16 cellular contexts compared by ENCODE assay signal in the genomic region with DNA sequence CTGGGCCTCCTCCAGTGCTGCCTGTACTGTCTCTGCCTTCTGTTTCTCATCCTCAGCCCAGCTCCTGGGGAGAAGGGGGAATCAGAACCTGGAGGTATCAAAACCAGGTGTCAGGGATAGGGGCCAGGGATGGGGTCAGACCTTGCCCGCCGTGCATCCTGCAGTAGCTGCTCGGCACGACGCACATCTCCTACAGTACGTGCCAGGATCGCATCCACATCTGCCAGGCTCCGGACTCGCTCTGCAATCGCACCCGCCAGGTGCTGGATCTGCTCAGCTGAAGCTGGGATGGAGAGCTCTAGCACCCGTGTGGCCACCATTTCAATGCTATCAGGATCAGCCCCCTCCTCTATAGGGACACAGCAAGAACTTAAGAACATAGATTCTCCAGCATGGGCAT. TPM values are rescaled to one million over a fixed set of nuclear protein-coding genes. Genes with fewer than 3 reads are reported as not detected.
DNase-seq lines count a peak whose midpoint lies in the region; ATAC-seq and TF ChIP-seq lines count a peak whose summit lies in the region.
"Had no signal": no experiment of that assay in that cellular context is flagged by ENCODE, and none has a peak within 500 bp of the region (broad histone marks: within the 10 kb centered on the region; RNA-seq: fewer than 3 reads in every experiment).

No MANE protein-coding gene starts in this region.

- POLR2A ChIA-PET in WTC11 (lab: Charles Lee): no interaction called here

- no peak for DNase-seq in activated CD8-positive, alpha-beta memory T cell treated with anti-CD3 and anti-CD28 coated beads, Interleukin-2, amount 10 ng/mL, durations not matched to agents 7 days and 5 days
- no peak for DNase-seq in activated CD8-positive, alpha-beta memory T cell treated with anti-CD3 and anti-CD28 coated beads, Interleukin-2, amount 50 U/mL, for 48 hours
- DNase-seq in WTC11 (ENCODE audit: low spot score) (no peak), endothelial cell (ENCODE audit: low spot score) (no peak), NCI-H1092 (lab: John Stamatoyannopoulos, UW) (no peak), foreskin keratinocyte (no peak), RPMI8226 (no peak)
- DNase-seq: dermis blood vessel endothelial cell, NCI-H1436 treated with DMSO at 0.1 percent for 48 hours, NCI-H510A treated with DMSO at 0.1 percent for 48 hours had no signal

- no peaks in the 10 kb centered on the region for H3K9me3 Mint-ChIP-seq in activated CD8-positive, alpha-beta memory T cell treated with anti-CD3 and anti-CD28 coated beads, Interleukin-2, amount 10 ng/mL, durations not matched to agents 7 days and 5 days (ENCODE audit: low read depth)
- H3K9me3 Mint-ChIP-seq in WTC11 (no peaks in the 10 kb centered on the region), endothelial cell (ENCODE audit: unreplicated experiment) (no peaks in the 10 kb centered on the region)

- peak overlapping the region in 2 of 3 donors; percentile 7 to 100 for H3K9ac ChIP-seq in skeletal muscle tissue (ENCODE audit: low read depth in 1 of 3, low read length in 3 of 3)
- H3K9ac ChIP-seq: KMS-11 had no signal

- peaks cover 23 to 36% (median 24%) of the 10 kb centered on the region in 3 donors for H3K4me1 ChIP-seq in skeletal muscle tissue (ENCODE audit: control insufficient read depth in 3 of 3, insufficient read depth in 3 of 3, low read length in 3 of 3)
- no peaks in the 10 kb centered on the region for H3K4me1 ChIP-seq in foreskin keratinocyte

- ATAC-seq in activated CD8-positive, alpha-beta memory T cell treated with anti-CD3 and anti-CD28 coated beads, Interleukin-2, amount 10 ng/mL, durations not matched to agents 7 days and 5 days: no peak
- ATAC-seq in WTC11 (no peak), foreskin keratinocyte (no peak)
- ATAC-seq: left lung had no signal

- H3K27ac Mint-ChIP-seq in activated CD8-positive, alpha-beta memory T cell treated with anti-CD3 and anti-CD28 coated beads, Interleukin-2, amount 10 ng/mL, durations not matched to agents 7 days and 5 days: peak overlapping the region; percentile 89
- H3K27ac Mint-ChIP-seq in WTC11 (peak overlapping the region; percentile 87), endothelial cell (ENCODE audit: unreplicated experiment) (peak overlapping the region; percentile 75)

- TF ChIP-seq CTCF in WTC11 (IDR thresholded peaks at IDR 0.05): no peak
- no peak for TF ChIP-seq CTCF in endothelial cell (IDR thresholded peaks at IDR 0.05; ENCODE audit: unreplicated experiment)
- no peak for TF ChIP-seq CTCF in foreskin keratinocyte (conservative IDR thresholded peaks at IDR 0.05)

- CTCF ChIA-PET in activated CD8-positive, alpha-beta memory T cell treated with anti-CD3 and anti-CD28 coated beads, Interleukin-2, amount 10 ng/mL, durations not matched to agents 7 days and 5 days (lab: Charles Lee): interaction anchor here (1.1 to 1.7 kb wide), 2 partner anchors 31 to 36 kb away, joined by 3 to 4 read pairs; no protein-coding TSS in a partner anchor
- CTCF ChIA-PET in WTC11 (lab: Charles Lee): interaction anchor here (1.6 to 2.6 kb wide), 3 partner anchors 16 to 49 kb away, joined by 5 to 19 read pairs (median 16); partner anchors contain the start of genes KLHDC8B and QRICH1

- H3K27ac ChIP-seq in skeletal muscle tissue (ENCODE audit: low read depth, low read length) (no peak overlapping the region), foreskin keratinocyte (no peak overlapping the region)
- H3K27ac ChIP-seq: KMS-11 had no signal

- no peaks in the 10 kb centered on the region for H3K9me3 ChIP-seq in skeletal muscle tissue (ENCODE audit: control insufficient read depth in 3 of 3, low read length in 3 of 3)
- H3K9me3 ChIP-seq: left lung, suprapubic skin had no signal

- H3K4me3 Mint-ChIP-seq in activated CD8-positive, alpha-beta memory T cell treated with anti-CD3 and anti-CD28 coated beads, Interleukin-2, amount 10 ng/mL, durations not matched to agents 7 days and 5 days: no peak overlapping the region
- H3K4me3 Mint-ChIP-seq in WTC11 (peak overlapping the region; percentile 82; the same call in 1 of the 2 replicates), endothelial cell (ENCODE audit: unreplicated experiment) (peak overlapping the region; percentile 83)

- no peaks in the 10 kb centered on the region for H3K27me3 Mint-ChIP-seq in activated CD8-positive, alpha-beta memory T cell treated with anti-CD3 and anti-CD28 coated beads, Interleukin-2, amount 10 ng/mL, durations not matched to agents 7 days and 5 days
- H3K27me3 Mint-ChIP-seq in WTC11 (ENCODE audit: low read depth): no peaks in the 10 kb centered on the region
- H3K27me3 Mint-ChIP-seq in endothelial cell (ENCODE audit: unreplicated experiment): peaks cover 5% of the 10 kb centered on the region

- H3K36me3 Mint-ChIP-seq in activated CD8-positive, alpha-beta memory T cell treated with anti-CD3 and anti-CD28 coated beads, Interleukin-2, amount 10 ng/mL, durations not matched to agents 7 days and 5 days: peaks cover 9% of the 10 kb centered on the region
- H3K36me3 Mint-ChIP-seq in WTC11 (peaks cover 18% of the 10 kb centered on the region), endothelial cell (ENCODE audit: low read depth, unreplicated experiment) (peaks cover 30% of the 10 kb centered on the region)

- H3K27me3 ChIP-seq in skeletal muscle tissue (ENCODE audit: control insufficient read depth in 3 of 3, insufficient read depth in 3 of 3, low read length in 3 of 3): no peaks in the 10 kb centered on the region
- no peaks in the 10 kb centered on the region for H3K27me3 ChIP-seq in foreskin keratinocyte
- H3K27me3 ChIP-seq: left lung, suprapubic skin had no signal

- peaks cover 73 to 77% (median 74%) of the 10 kb centered on the region in 3 donors for H3K36me3 ChIP-seq in skeletal muscle tissue (ENCODE audit: control insufficient read depth in 3 of 3, insufficient read depth in 3 of 3, low read length in 3 of 3)

- peaks cover 23% of the 10 kb centered on the region for H3K4me1 Mint-ChIP-seq in activated CD8-positive, alpha-beta memory T cell treated with anti-CD3 and anti-CD28 coated beads, Interleukin-2, amount 10 ng/mL, durations not matched to agents 7 days and 5 days
- H3K4me1 Mint-ChIP-seq in WTC11 (peaks cover 4% of the 10 kb centered on the region), endothelial cell (ENCODE audit: unreplicated experiment) (peaks cover 5% of the 10 kb centered on the region)

- H3K4me3 ChIP-seq in skeletal muscle tissue (ENCODE audit: low read length in 3 of 3): no peak overlapping the region
- H3K4me3 ChIP-seq: left lung, smooth muscle cell had no signal

TF ChIP-seq in WTC11, 78 proteins besides CTCF, POLR2A, EP300 and RAD21 (continues in another document):
- TF ChIP-seq ZNF263 (CRISPR knock-in tag; IDR thresholded peaks at IDR 0.05; ENCODE audit: low read depth) (no peak), AR (CRISPR knock-in tag; IDR thresholded peaks at IDR 0.05) (no peak)

RNA-seq across cellular contexts. Expression of gene USP19, which starts 1.4 kb away (rescaled TPM):
- 10 to 100 TPM; 58.3 to 68.6 TPM for total RNA-seq in activated CD8-positive, alpha-beta memory T cell treated with anti-CD3 and anti-CD28 coated beads, Interleukin-2, amount 10 ng/mL, durations not matched to agents 7 days and 5 days
- total RNA-seq in WTC11 (2021): 72.4 to 75.8 TPM (median 73.3 TPM) in 3 replicates
- 38.8 TPM for total RNA-seq in endothelial cell (ENCODE audit: unreplicated experiment)
- total RNA-seq in skeletal muscle tissue: 37.1 TPM
- 28.5 and 29.6 TPM in 2 replicates for total RNA-seq in foreskin keratinocyte
- polyA plus RNA-seq in foreskin keratinocyte: 13.7 and 14.4 TPM in 2 replicates

RNA-seq across cellular contexts. Expression of gene LAMB2, which starts 10.8 kb away (rescaled TPM):
- total RNA-seq in activated CD8-positive, alpha-beta memory T cell treated with anti-CD3 and anti-CD28 coated beads, Interleukin-2, amount 10 ng/mL, durations not matched to agents 7 days and 5 days: not detected
- total RNA-seq in WTC11 (2021) (118 to 134 TPM (median 130 TPM) in 3 replicates), endothelial cell (ENCODE audit: unreplicated experiment) (259 TPM), skeletal muscle tissue (601 TPM), foreskin keratinocyte (120 and 153 TPM in 2 replicates)
- polyA plus RNA-seq in foreskin keratinocyte: 97.2 and 133 TPM in 2 replicates
- total RNA-seq: activated CD8-positive, alpha-beta memory T cell treated with anti-CD3 and anti-CD28 coated beads for 36 hours had no signal

RNA-seq across cellular contexts. Expression of gene QARS1, which starts 17.5 kb away (rescaled TPM):
- 100 to 1,000 TPM; 234 to 245 TPM for total RNA-seq in activated CD8-positive, alpha-beta memory T cell treated with anti-CD3 and anti-CD28 coated beads, Interleukin-2, amount 10 ng/mL, durations not matched to agents 7 days and 5 days
- total RNA-seq in WTC11 (2021) (405 to 471 TPM (median 433 TPM) in 3 replicates), endothelial cell (ENCODE audit: unreplicated experiment) (416 TPM), skeletal muscle tissue (393 TPM), foreskin keratinocyte (213 and 224 TPM in 2 replicates)
- 156 and 159 TPM in 2 replicates for polyA plus RNA-seq in foreskin keratinocyte

RNA-seq across cellular contexts. Expression of gene QRICH1, which starts 28.2 kb away (rescaled TPM):
- 100 to 1,000 TPM; 142 to 149 TPM for total RNA-seq in activated CD8-positive, alpha-beta memory T cell treated with anti-CD3 and anti-CD28 coated beads, Interleukin-2, amount 10 ng/mL, durations not matched to agents 7 days and 5 days
- total RNA-seq in WTC11 (2021): 110 to 123 TPM (median 120 TPM) in 3 replicates
- 136 TPM for total RNA-seq in endothelial cell (ENCODE audit: unreplicated experiment)
- 92.9 TPM for total RNA-seq in skeletal muscle tissue
- total RNA-seq in foreskin keratinocyte: 61.3 and 64.9 TPM in 2 replicates
- polyA plus RNA-seq in foreskin keratinocyte: 28.7 and 34.7 TPM in 2 replicates

RNA-seq across cellular contexts. Expression of gene CCDC71, which starts 44.1 kb away (rescaled TPM):
- 10 to 100 TPM; 23.5 to 23.7 TPM for total RNA-seq in activated CD8-positive, alpha-beta memory T cell treated with anti-CD3 and anti-CD28 coated beads, Interleukin-2, amount 10 ng/mL, durations not matched to agents 7 days and 5 days
- total RNA-seq in WTC11 (2021): 29.8 to 32.0 TPM (median 29.8 TPM) in 3 replicates
- 24.8 TPM for total RNA-seq in endothelial cell (ENCODE audit: unreplicated experiment)
- 11.5 TPM for total RNA-seq in skeletal muscle tissue
- total RNA-seq in foreskin keratinocyte: 24.9 and 26.7 TPM in 2 replicates
- polyA plus RNA-seq in foreskin keratinocyte: 32.1 and 32.9 TPM in 2 replicates

Comparison
In these comparisons a context has a peak if more than half of its experiments do, and no peak if none do; other contexts are left out.
1. RNA of gene LAMB2, which starts 10.8 kb away (total RNA-seq): 601 TPM in skeletal muscle tissue (single experiment), 259 TPM in endothelial cell (single experiment), 120 to 153 TPM in foreskin keratinocyte and 118 to 134 TPM in WTC11; not detected in activated CD8-positive, alpha-beta memory T cell treated with anti-CD3 and anti-CD28 coated beads, Interleukin-2, amount 10 ng/mL, durations not matched to agents 7 days and 5 days; every median in the first group is over 100 times any median in the second.
2. Peak in every context shown above with its lines, with median percentiles within 50 percentile points of each other: H3K27ac Mint-ChIP-seq.